ENCODE assay signal across 8 cellular contexts in the genomic region with DNA sequence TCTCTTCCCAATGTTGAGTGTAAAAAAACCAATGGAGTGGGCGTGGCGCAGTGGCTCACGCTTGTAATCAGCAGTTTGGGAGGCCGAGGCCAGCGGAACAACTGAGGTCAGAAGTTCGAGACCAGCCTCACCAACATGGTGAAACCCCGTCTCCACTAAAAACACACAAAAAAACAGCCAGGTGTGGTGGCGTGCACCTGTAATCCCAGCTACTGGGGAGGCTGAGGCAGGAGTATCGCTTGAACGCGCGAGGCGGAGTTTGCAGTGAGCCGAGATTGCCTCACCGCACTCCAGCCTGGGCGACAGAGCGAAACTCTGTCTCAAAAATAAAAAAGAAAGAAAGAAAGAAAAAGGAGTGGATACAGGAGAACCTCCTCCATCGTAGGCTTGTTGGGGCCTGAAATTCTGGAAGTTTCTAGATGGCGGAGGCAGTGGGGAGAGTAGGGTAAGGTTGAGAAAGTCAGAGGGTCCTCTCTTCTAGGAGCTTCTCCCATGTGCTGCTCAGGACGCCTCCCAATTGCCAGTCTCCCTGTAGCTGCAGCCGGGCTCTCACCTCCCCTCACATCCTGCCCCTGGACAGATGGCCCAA. TPM values are rescaled to one million over a fixed set of nuclear protein-coding genes. Genes with fewer than 3 reads are reported as not detected.
DNase-seq lines count a peak whose midpoint lies in the region; ATAC-seq, FAIRE-seq and TF ChIP-seq lines count a peak whose summit lies in the region.

No MANE protein-coding gene starts in this region.

- H3K27me3 Mint-ChIP-seq in WTC11 (ENCODE audit: low read depth) (peaks cover 17% of the 10 kb centered on the region), glutamatergic neuron (ENCODE audit: unreplicated experiment) (peaks cover 12% of the 10 kb centered on the region)

- FAIRE-seq in small intestine (lab: Jason Lieb, UNC): no peak

- H3K36me3 ChIP-seq in HEK293 (ENCODE audit: control insufficient read depth in 2 of 2, insufficient read depth in 1 of 2, low read length in 2 of 2) (peaks cover 9 to 26% of the 10 kb centered on the region in 2 experiments; a peak in 2 of 3 replicates), small intestine (ENCODE audit: control insufficient read depth in 2 of 2, insufficient read depth in 2 of 2, low read length in 2 of 2) (peaks cover 0 to 5% of the 10 kb centered on the region in 2 donors)

- H3K9me3 ChIP-seq in HEK293 (ENCODE audit: control insufficient read depth, insufficient read depth, low read depth, low read length) (no peaks in the 10 kb centered on the region), small intestine (ENCODE audit: control insufficient read depth, low read depth) (no peaks in the 10 kb centered on the region)

- H3K27me3 ChIP-seq in small intestine (ENCODE audit: control insufficient read depth in 2 of 2, insufficient read depth in 2 of 2, low read length in 2 of 2): no peaks in the 10 kb centered on the region

- peak overlapping the region; percentile 77 for H3K4me3 Mint-ChIP-seq in WTC11
- peak overlapping the region; percentile 85 for H3K4me3 Mint-ChIP-seq in glutamatergic neuron (ENCODE audit: unreplicated experiment)

- POLR2A ChIA-PET in HEK293 (lab: Yijun Ruan, JAX): interaction anchor here (0.6 to 3.9 kb wide), 20 partner anchors 9 to 224 kb away, joined by 3 to 69 read pairs (median 10); a partner anchor contains a TSS
- POLR2A ChIA-PET in WTC11 (lab: Charles Lee): interaction anchor here (0.7 to 3.5 kb wide), 9 partner anchors 12 to 164 kb away, joined by 3 to 42 read pairs (median 4); a partner anchor contains a TSS
- POLR2A ChIA-PET in GM10248 (lab: Yijun Ruan, JAX): interaction anchor here (0.6 to 1.5 kb wide), 9 partner anchors 9 to 129 kb away, joined by 3 to 7 read pairs (median 4); a partner anchor contains a TSS

- ATAC-seq in WTC11 (no peak), GM21528 (IDR thresholded peaks at IDR 0.05; ENCODE audit: low FRiP score, unreplicated experiment) (no peak)

- DNase-seq in WTC11 (ENCODE audit: low spot score): no peak
- no peak for DNase-seq in glutamatergic neuron
- no peak for DNase-seq in small intestine
- DNase-seq in hypothalamus (lab: John Stamatoyannopoulos, UW): no peak
- no peak for DNase-seq in GM10248 (ENCODE audit: extremely low spot score)
- DNase-seq in ecto neural progenitor cell (ENCODE audit: low spot score): no peak

- H3K4me1 Mint-ChIP-seq in WTC11 (peaks cover 26% of the 10 kb centered on the region), glutamatergic neuron (ENCODE audit: low read depth, unreplicated experiment) (peaks cover 25% of the 10 kb centered on the region)

- H3K4me3 ChIP-seq in HEK293 (ENCODE audit: low read depth, low read length): peak overlapping the region; percentile 3; the same call in 1 of the 2 replicates
- peak overlapping the region in 1 of 2 donors; percentile 17 for H3K4me3 ChIP-seq in small intestine (ENCODE audit: low read depth in 1 of 2, low read length in 2 of 2)

- H3K4me1 ChIP-seq in HEK293 (ENCODE audit: control insufficient read depth, insufficient read depth, low read length): peaks cover 2% of the 10 kb centered on the region; the same call in 1 of the 2 replicates
- H3K4me1 ChIP-seq in small intestine (ENCODE audit: control insufficient read depth in 2 of 2, insufficient read depth in 1 of 2, low read depth in 1 of 2, low read length in 1 of 2): peaks cover 3 to 4% of the 10 kb centered on the region in 2 donors

- peak overlapping the region; percentile 98 for H3K27ac Mint-ChIP-seq in WTC11
- H3K27ac Mint-ChIP-seq in glutamatergic neuron (ENCODE audit: unreplicated experiment): peak overlapping the region; percentile 99

- H3K27ac ChIP-seq in HEK293 (ENCODE audit: extremely low read depth, low read depth, low read length) (peak overlapping the region; percentile 98), small intestine (ENCODE audit: low read depth in 1 of 2, low read length in 1 of 2) (peak overlapping the region; percentile 83 to 91)

- CTCF ChIA-PET in HEK293 (lab: Yijun Ruan, JAX) (interaction anchor here (0.7 to 2.0 kb wide), 9 partner anchors 13 to 135 kb away, joined by 3 to 6 read pairs (median 4); no protein-coding TSS in a partner anchor), WTC11 (lab: Charles Lee) (interaction anchor here (0.6 to 2.8 kb wide), 16 partner anchors 9 to 447 kb away, joined by 3 to 39 read pairs (median 3); a partner anchor contains a TSS), GM10248 (lab: Yijun Ruan, JAX) (interaction anchor here (0.7 to 4.4 kb wide), 21 partner anchors 8 to 151 kb away, joined by 3 to 47 read pairs (median 4); a partner anchor contains a TSS)

- no peaks in the 10 kb centered on the region for H3K9me3 Mint-ChIP-seq in WTC11
- peaks cover 12% of the 10 kb centered on the region for H3K9me3 Mint-ChIP-seq in glutamatergic neuron (ENCODE audit: unreplicated experiment)

- no peak for TF ChIP-seq CTCF in HEK293 (tag by site-specific recombination; IDR thresholded peaks at IDR 0.05)
- TF ChIP-seq CTCF in WTC11 (IDR thresholded peaks at IDR 0.05): no peak
- no peak for TF ChIP-seq CTCF in glutamatergic neuron (IDR thresholded peaks at IDR 0.05; ENCODE audit: partially characterized antibody, unreplicated experiment)
- no peak for TF ChIP-seq CTCF in GM10248 (IDR thresholded peaks at IDR 0.05; ENCODE audit: control extremely low read depth, extremely low read depth, low read depth, missing control alignments)

- 69 to 80% (median 74%) methylated on average over 21 of the region's 21 CpGs for WGBS in small intestine, 3 donors

- H3K36me3 Mint-ChIP-seq in WTC11 (peaks cover 10% of the 10 kb centered on the region), glutamatergic neuron (ENCODE audit: unreplicated experiment) (peaks cover 6% of the 10 kb centered on the region)

TF ChIP-seq in HEK293, 187 proteins besides CTCF, POLR2A, EP300 and RAD21 (continues in another document):
- TF ChIP-seq, protein P1, sequence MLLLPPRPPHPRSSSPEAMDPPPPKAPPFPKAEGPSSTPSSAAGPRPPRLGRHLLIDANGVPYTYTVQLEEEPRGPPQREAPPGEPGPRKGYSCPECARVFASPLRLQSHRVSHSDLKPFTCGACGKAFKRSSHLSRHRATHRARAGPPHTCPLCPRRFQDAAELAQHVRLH (tag by site-specific recombination; IDR thresholded peaks at IDR 0.05): peak; percentile 80; the same call in 1 of the 2 replicates
- TF ChIP-seq ZNF169 (tag by site-specific recombination; IDR thresholded peaks at IDR 0.05) (peak; percentile 67; the same call in 1 of the 2 replicates), ZSCAN16 (tag by site-specific recombination; IDR thresholded peaks at IDR 0.05) (no peak), ZNF174 (tag by site-specific recombination; IDR thresholded peaks at IDR 0.05) (no peak)
- TF ChIP-seq, protein P2, sequence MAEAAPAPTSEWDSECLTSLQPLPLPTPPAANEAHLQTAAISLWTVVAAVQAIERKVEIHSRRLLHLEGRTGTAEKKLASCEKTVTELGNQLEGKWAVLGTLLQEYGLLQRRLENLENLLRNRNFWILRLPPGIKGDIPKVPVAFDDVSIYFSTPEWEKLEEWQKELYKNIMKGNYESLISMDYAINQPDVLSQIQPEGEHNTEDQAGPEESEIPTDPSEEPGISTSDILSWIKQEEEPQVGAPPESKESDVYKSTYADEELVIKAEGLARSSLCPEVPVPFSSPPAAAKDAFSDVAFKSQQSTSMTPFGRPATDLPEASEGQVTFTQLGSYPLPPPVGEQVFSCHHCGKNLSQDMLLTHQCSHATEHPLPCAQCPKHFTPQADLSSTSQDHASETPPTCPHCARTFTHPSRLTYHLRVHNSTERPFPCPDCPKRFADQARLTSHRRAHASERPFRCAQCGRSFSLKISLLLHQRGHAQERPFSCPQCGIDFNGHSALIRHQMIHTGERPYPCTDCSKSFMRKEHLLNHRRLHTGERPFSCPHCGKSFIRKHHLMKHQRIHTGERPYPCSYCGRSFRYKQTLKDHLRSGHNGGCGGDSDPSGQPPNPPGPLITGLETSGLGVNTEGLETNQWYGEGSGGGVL (tag by site-specific recombination; IDR thresholded peaks at IDR 0.05): no peak

TF ChIP-seq in WTC11, 78 proteins besides CTCF, POLR2A, EP300 and RAD21 (continues in another document):
- TF ChIP-seq, protein P3, sequence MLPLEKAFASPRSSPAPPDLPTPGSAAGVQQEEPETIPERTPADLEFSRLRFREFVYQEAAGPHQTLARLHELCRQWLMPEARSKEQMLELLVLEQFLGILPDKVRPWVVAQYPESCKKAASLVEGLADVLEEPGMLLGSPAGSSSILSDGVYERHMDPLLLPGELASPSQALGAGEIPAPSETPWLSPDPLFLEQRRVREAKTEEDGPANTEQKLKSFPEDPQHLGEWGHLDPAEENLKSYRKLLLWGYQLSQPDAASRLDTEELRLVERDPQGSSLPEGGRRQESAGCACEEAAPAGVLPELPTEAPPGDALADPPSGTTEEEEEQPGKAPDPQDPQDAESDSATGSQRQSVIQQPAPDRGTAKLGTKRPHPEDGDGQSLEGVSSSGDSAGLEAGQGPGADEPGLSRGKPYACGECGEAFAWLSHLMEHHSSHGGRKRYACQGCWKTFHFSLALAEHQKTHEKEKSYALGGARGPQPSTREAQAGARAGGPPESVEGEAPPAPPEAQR (CRISPR knock-in tag; IDR thresholded peaks at IDR 0.05): no peak
- TF ChIP-seq, protein P4, sequence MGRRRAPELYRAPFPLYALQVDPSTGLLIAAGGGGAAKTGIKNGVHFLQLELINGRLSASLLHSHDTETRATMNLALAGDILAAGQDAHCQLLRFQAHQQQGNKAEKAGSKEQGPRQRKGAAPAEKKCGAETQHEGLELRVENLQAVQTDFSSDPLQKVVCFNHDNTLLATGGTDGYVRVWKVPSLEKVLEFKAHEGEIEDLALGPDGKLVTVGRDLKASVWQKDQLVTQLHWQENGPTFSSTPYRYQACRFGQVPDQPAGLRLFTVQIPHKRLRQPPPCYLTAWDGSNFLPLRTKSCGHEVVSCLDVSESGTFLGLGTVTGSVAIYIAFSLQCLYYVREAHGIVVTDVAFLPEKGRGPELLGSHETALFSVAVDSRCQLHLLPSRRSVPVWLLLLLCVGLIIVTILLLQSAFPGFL (CRISPR knock-in tag; IDR thresholded peaks at IDR 0.05; ENCODE audit: borderline replicate concordance): no peak
- no peak for TF ChIP-seq RORB (CRISPR knock-in tag; IDR thresholded peaks at IDR 0.05)

RNA-seq across cellular contexts. Expression of a gene that starts 0.7 kb away (rescaled TPM):
- total RNA-seq in WTC11 (2021) (9.0 to 10.4 TPM (median 9.1 TPM) in 3 replicates), glutamatergic neuron (ENCODE audit: unreplicated experiment) (39.0 TPM)
- polyA plus RNA-seq in small intestine: 1 to 10 TPM; 5.4 to 6.3 (median 6.0) TPM

RNA-seq across cellular contexts. Expression of a gene that starts 12.6 kb away (rescaled TPM):
- total RNA-seq in WTC11 (2021): 4.2 to 6.0 TPM (median 4.9 TPM) in 3 replicates
- total RNA-seq in glutamatergic neuron (ENCODE audit: unreplicated experiment): 18.7 TPM
- 10 to 100 TPM; 16.3 to 46.7 (median 32.4) TPM for polyA plus RNA-seq in small intestine

RNA-seq across cellular contexts. Expression of a gene that starts 24.2 kb away (rescaled TPM):
- total RNA-seq in WTC11 (2021) (11.3 to 11.7 TPM (median 11.5 TPM) in 3 replicates), glutamatergic neuron (ENCODE audit: unreplicated experiment) (15.1 TPM)
- polyA plus RNA-seq in small intestine: 1 to 10 TPM; 7.6 to 9.8 (median 7.8) TPM

RNA-seq across cellular contexts. Expression of a gene that starts 26.6 kb away (rescaled TPM):
- total RNA-seq in WTC11 (2021): 15.4 to 16.5 TPM (median 16.0 TPM) in 3 replicates
- total RNA-seq in glutamatergic neuron (ENCODE audit: unreplicated experiment): 58.4 TPM
- 1 to 10 TPM; 1.9 to 6.0 (median 2.2) TPM for polyA plus RNA-seq in small intestine

RNA-seq across cellular contexts. Expression of a gene that starts 32.5 kb away (rescaled TPM):
- 35.9 to 43.0 TPM (median 42.4 TPM) in 3 replicates for total RNA-seq in WTC11 (2021)
- total RNA-seq in glutamatergic neuron (ENCODE audit: unreplicated experiment): 45.6 TPM
- polyA plus RNA-seq in small intestine: 10 to 100 TPM; 42.7 to 71.6 (median 48.9) TPM
